31 cellular contexts compared by ENCODE assay signal in genomic region chr6:93242049-93242448, GRCh38.
"Had no signal": no experiment of that assay in that cellular context is flagged by ENCODE, and none has a peak within 500 bp of the region (broad histone marks: within the 10 kb centered on the region; RNA-seq: fewer than 3 reads in every experiment).

No MANE protein-coding gene starts in this region.

- ATAC-seq: activated CD8-positive, alpha-beta T cell treated with anti-CD3 and anti-CD28 coated beads for 36 hours; activated T-cell treated with anti-CD3 and anti-CD28 coated beads, Interleukin-2, amount 50 U/mL, for 72 hours; activated T-helper 17 cell treated with anti-CD3 and anti-CD28 coated beads, Interleukin-2, amount 50 U/mL, for 72 hours; Right ventricle myocardium inferior had no signal

- H3K27ac ChIP-seq: ascending aorta, breast epithelium, PC-9, RWPE1 had no signal

- DNase-seq: activated CD4-positive, alpha-beta T cell treated with anti-CD3 and anti-CD28 coated beads, Interleukin-2, amount 10 ng/mL, durations not matched to agents 24 days and 14 days; activated CD4-positive, alpha-beta T cell treated with anti-CD3 and anti-CD28 coated beads, Interleukin-2, amount 50 U/mL, for 4 hours; activated CD8-positive, alpha-beta T cell treated with anti-CD3 and anti-CD28 coated beads for 36 hours; activated effector memory CD4-positive, alpha-beta T cell treated with anti-CD3 and anti-CD28 coated beads, Interleukin-2, amount 50 U/mL, for 16 hours; activated naive CD4-positive, alpha-beta T cell; activated naive CD4-positive, alpha-beta T cell treated with anti-CD3 and anti-CD28 coated beads, Interleukin-2, amount 50 U/mL, for 16 hours; activated naive CD8-positive, alpha-beta T cell treated with anti-CD3 and anti-CD28 coated beads, Interleukin-2, amount 10 ng/mL, durations not matched to agents 7 days and 5 days; activated T-cell treated with anti-CD3 and anti-CD28 coated beads, Interleukin-2, amount 50 U/mL, for 1 hour; activated T-cell treated with anti-CD3 and anti-CD28 coated beads, Interleukin-2, amount 50 U/mL, for 72 hours; amygdala; Kasumi-1; KG1; MG63; NCI-H1048; NCI-H1436; NCI-H1694 treated with DMSO at 0.1 percent for 48 hours; NCI-H2029; NCI-H345; NCI-H526; NCI-H748 treated with DMSO at 0.1 percent for 48 hours; NK-92 treated with Interleukin-12 subunit alpha and Interleukin-12 subunit beta, amount 100 ng/mL, for 24 hours; PC-9; SIG-M5; SW 1271; T-helper 1 cell; T1000 had no signal

- H3K4me1 ChIP-seq: ascending aorta, breast epithelium had no signal

- H3K36me3 ChIP-seq: ascending aorta, breast epithelium, MG63 had no signal

- H3K27me3 ChIP-seq: ascending aorta, breast epithelium, MG63 had no signal

- H3K4me3 ChIP-seq: ascending aorta, breast epithelium, MG63, PC-9 had no signal

- H3K4me2 ChIP-seq: PC-9 had no signal

- H2AFZ ChIP-seq: PC-9 had no signal

- H3K9me3 ChIP-seq: ascending aorta, breast epithelium, MG63 had no signal
